In the genomic region with DNA sequence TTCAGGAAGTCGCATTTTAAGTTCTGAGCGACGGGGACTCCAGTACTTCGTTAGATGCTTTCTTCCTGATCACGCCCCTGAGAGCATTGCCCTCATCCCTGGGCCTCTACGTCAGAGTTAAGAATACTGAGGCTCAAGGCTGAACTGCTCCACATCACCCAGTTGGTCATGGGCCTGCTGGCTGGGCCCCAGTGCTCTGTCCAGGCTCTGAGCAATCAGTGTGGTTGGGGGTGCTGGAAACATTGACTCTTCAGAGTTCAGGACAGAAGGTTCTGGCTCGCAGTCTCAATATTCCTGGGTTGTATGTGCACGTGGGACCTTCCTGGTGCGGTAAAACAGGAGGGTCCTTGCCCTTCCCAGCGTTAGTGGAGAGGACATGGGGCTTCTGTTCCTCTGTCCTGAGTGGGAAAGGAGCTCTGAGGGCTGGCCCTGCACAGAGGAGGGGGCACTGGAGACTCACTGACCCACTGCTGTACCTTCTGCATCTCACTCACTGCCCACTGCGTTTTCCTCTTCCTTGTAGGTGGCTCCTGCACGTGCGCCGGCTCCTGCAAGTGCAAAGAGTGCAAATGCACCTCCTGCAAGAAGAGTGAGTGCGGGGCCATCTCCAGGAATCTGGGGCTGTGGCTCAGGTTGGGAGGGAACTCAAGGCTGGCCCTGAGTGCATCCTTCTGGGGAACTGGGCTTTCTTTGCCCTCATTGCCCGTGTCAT, we compare ENCODE assay signal across 8 cellular contexts. TPM values are rescaled to one million over a fixed set of nuclear protein-coding genes. Genes with fewer than 3 reads are reported as not detected.
DNase-seq lines count a peak whose midpoint lies in the region; ATAC-seq and TF ChIP-seq lines count a peak whose summit lies in the region.

No MANE protein-coding gene starts in this region.

- no peak for TF ChIP-seq POLR2A in stomach (IDR thresholded peaks at IDR 0.05)

- H3K27ac ChIP-seq in 22Rv1 (peak overlapping the region; percentile 18; the same call in 1 of the 2 replicates), stomach (peak overlapping the region; percentile 89 to 97 (median 94))

- H3K36me3 ChIP-seq in kidney epithelial cell (ENCODE audit: control insufficient read depth, insufficient read depth, low read length) (no peaks in the 10 kb centered on the region), stomach (no peaks in the 10 kb centered on the region)

- H3K4me3 ChIP-seq in astrocyte of the cerebellum (ENCODE audit: low read depth, low read length) (peak overlapping the region; percentile 48), kidney epithelial cell (ENCODE audit: low read depth, low read length) (peak overlapping the region; percentile 60), stomach (peak overlapping the region; percentile 56 to 67 (median 60))

- peak; percentile 5 for ATAC-seq in HG02642 (IDR thresholded peaks at IDR 0.05; ENCODE audit: poor library complexity, unreplicated experiment)

- WGBS in stomach, 5 donors = 10 to 20% (median 15%) methylated on average over 12 to 16 of the region's 16 CpGs

- peaks cover 10 to 25% (median 16%) of the 10 kb centered on the region in 4 donors for H3K4me1 ChIP-seq in stomach

- TF ChIP-seq CTCF in 22Rv1 (IDR thresholded peaks at IDR 0.05) (no peak), astrocyte of the cerebellum (IDR thresholded peaks at IDR 0.05; ENCODE audit: low read depth, low read length, missing control alignments) (no peak), kidney epithelial cell (IDR thresholded peaks at IDR 0.05; ENCODE audit: insufficient read depth, low read length, poor library complexity, severe bottlenecking) (no peak), stomach (IDR thresholded peaks at IDR 0.05) (no peak)

- no peaks in the 10 kb centered on the region for H3K27me3 ChIP-seq in kidney epithelial cell (ENCODE audit: control insufficient read depth, insufficient read depth, low read length)
- peaks cover 0 to 9% (median 0%) of the 10 kb centered on the region in 3 donors for H3K27me3 ChIP-seq in stomach

- TF ChIP-seq EP300 in stomach (IDR thresholded peaks at IDR 0.05) = no peak

- in situ Hi-C loops in astrocyte of the cerebellum (cut with HindIII; ENCODE audit: low sequenced_read_pairs) = no loop called here

- H3K9me3 ChIP-seq in stomach = no peaks in the 10 kb centered on the region

- intact Hi-C loops in stomach (cut with DNase I; ENCODE audit: low total_unique reads) = no loop called here

- DNase-seq in astrocyte of the cerebellum (ENCODE audit: low read depth) (peak; percentile 57), kidney epithelial cell (ENCODE audit: low read depth) (no peak), stomach (no peak), NCI-H1417 treated with DMSO at 0.1 percent for 48 hours (lab: John Stamatoyannopoulos, UW) (no peak), NCI-H510A (lab: John Stamatoyannopoulos, UW) (no peak), DMS 273 (lab: John Stamatoyannopoulos, UW; ENCODE audit: unreplicated experiment) (no peak)

RNA-seq across cellular contexts. Expression of a gene that starts 0.5 kb away (rescaled TPM):
- total RNA-seq in kidney epithelial cell (75.8 and 110 TPM in 2 replicates), stomach (100 to 1,000 TPM in 4 of 5 donors, 10 to 100 TPM in 1; 16.1 to 704 (median 292) TPM)
- 1,000 to 10,000 TPM in 2 of 3 donors, 100 to 1,000 TPM in 1; 445 to 1,956 (median 1,098) TPM for polyA plus RNA-seq in stomach

RNA-seq across cellular contexts. Expression of a gene that starts 6.4 kb away (rescaled TPM):
- 1.9 and 4.3 TPM in 2 replicates for total RNA-seq in kidney epithelial cell
- total RNA-seq in stomach = 10 to 100 TPM in 3 of 5 donors, 1 to 10 TPM in 1, not detected in 1; 5.2 to 57.4 (median 25.3) TPM
- 100 to 1,000 TPM; 135 to 155 (median 138) TPM for polyA plus RNA-seq in stomach

RNA-seq across cellular contexts. Expression of a gene that starts 12.4 kb away (rescaled TPM):
- total RNA-seq in kidney epithelial cell (not detected in 2 replicates), stomach (10 to 100 TPM in 2 of 5 donors, 1 to 10 TPM in 2, not detected in 1; 3.3 to 56.7 (median 25.5) TPM)
- polyA plus RNA-seq in stomach = 100 to 1,000 TPM; 117 to 185 (median 169) TPM

RNA-seq across cellular contexts. Expression of a gene that starts 17.7 kb away (rescaled TPM):
- total RNA-seq in kidney epithelial cell (139 and 338 TPM in 2 replicates), stomach (100 to 1,000 TPM in 3 of 5 donors, 10 to 100 TPM in 2; 38.8 to 291 (median 111) TPM)
- 1,000 to 10,000 TPM in 2 of 3 donors, 100 to 1,000 TPM in 1; 949 to 1,839 (median 1,778) TPM for polyA plus RNA-seq in stomach

RNA-seq across cellular contexts. Expression of a gene that starts 25.6 kb away (rescaled TPM):
- total RNA-seq in kidney epithelial cell (not detected in 2 replicates), stomach (not detected)
- polyA plus RNA-seq in stomach = 1 to 10 TPM in 1 of 3 donors, not detected in 2; 5.8 TPM
